Comparison of ENCODE assay signal across 1 cellular context in genomic region chr10:58384536-58384998, GRCh38.
TF ChIP-seq lines count a peak whose summit lies in the region.

No MANE protein-coding gene starts in this region.

TF ChIP-seq in HEK293, 187 proteins besides CTCF, POLR2A, EP300 and RAD21 (continued from another document):
- no peak for TF ChIP-seq PRDM2 (tag by site-specific recombination; IDR thresholded peaks at IDR 0.05; ENCODE audit: borderline replicate concordance)
- TF ChIP-seq ZNF449 (tag by site-specific recombination; IDR thresholded peaks at IDR 0.05) = 0 out of 2 replicates have a peak, but pooled peaks have one; percentile 15
- TF ChIP-seq ZSCAN4 (tag by site-specific recombination; IDR thresholded peaks at IDR 0.05) = 0 out of 2 replicates have a peak, but pooled peaks have one; percentile 5
- TF ChIP-seq ZNF335 (tag by site-specific recombination; conservative IDR thresholded peaks at IDR 0.05) = peak; percentile 80; the same call in 1 of the 2 replicates
